1 cellular context compared by ENCODE assay signal in genomic region chr2:88590998-88591613, GRCh38.
TF ChIP-seq lines count a peak whose summit lies in the region.

No MANE protein-coding gene starts in this region.

TF ChIP-seq in HepG2, 621 proteins besides CTCF, POLR2A, EP300 and RAD21 (continued from another document):
- TF ChIP-seq ZNF121 (CRISPR knock-in tag; IDR thresholded peaks at IDR 0.05) (0 out of 2 replicates have a peak, but pooled peaks have one; percentile 21), ZSCAN31 (CRISPR knock-in tag; IDR thresholded peaks at IDR 0.05; ENCODE audit: low read depth) (no peak), NR1H2 (CRISPR knock-in tag; IDR thresholded peaks at IDR 0.05; ENCODE audit: borderline replicate concordance, low read depth) (no peak), SNAPC2 (CRISPR knock-in tag; IDR thresholded peaks at IDR 0.05) (no peak), KLF16 (CRISPR knock-in tag; IDR thresholded peaks at IDR 0.05) (0 out of 4 replicates have a peak, but pooled peaks of 1 of the 2 experiments have one; percentile 22), PAXIP1 (CRISPR knock-in tag; conservative IDR thresholded peaks at IDR 0.05) (no peak), FOXA3 (CRISPR knock-in tag; IDR thresholded peaks at IDR 0.05) (0 out of 2 replicates have a peak, but pooled peaks have one; percentile 12), ZNF574 (CRISPR knock-in tag; IDR thresholded peaks at IDR 0.05) (no peak), SMC3 (IDR thresholded peaks at IDR 0.05; ENCODE audit: low read length) (peak; percentile 91), HNRNPL (IDR thresholded peaks at IDR 0.05; ENCODE audit: low read depth, low read length) (no peak), STAG1 (CRISPR knock-in tag; IDR thresholded peaks at IDR 0.05) (peak; percentile 86)
